Comparison of ENCODE assay signal across 32 cellular contexts in the genomic region with DNA sequence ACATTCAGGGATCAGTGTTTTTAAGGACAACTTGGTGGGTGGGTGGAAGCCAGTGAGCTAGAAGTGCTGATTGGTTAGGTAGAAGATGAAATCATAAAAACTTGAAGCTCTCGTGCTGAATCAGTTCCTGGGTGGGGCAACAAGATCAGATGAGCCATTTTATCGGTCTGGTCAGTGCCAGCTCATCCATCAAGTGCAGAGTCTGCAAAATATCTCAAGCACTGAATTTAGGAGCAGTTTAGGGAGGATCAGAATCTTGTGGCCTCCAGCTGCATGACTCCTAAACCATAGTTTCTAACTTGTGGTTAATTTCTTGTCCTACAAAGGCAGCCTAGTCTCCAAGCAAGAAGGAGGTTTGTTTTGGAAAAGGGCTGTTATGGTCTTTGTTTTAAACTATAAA.
DNase-seq lines count a peak whose midpoint lies in the region; ATAC-seq, FAIRE-seq and TF ChIP-seq lines count a peak whose summit lies in the region.
"Had no signal": no experiment of that assay in that cellular context is flagged by ENCODE, and none has a peak within 500 bp of the region (broad histone marks: within the 10 kb centered on the region; RNA-seq: fewer than 3 reads in every experiment).

No MANE protein-coding gene starts in this region.

- H3K4me1 ChIP-seq in breast epithelium (no peaks in the 10 kb centered on the region), astrocyte (ENCODE audit: insufficient read depth, low read length) (no peaks in the 10 kb centered on the region), A673 (ENCODE audit: insufficient read depth, low read length, poor library complexity, severe bottlenecking) (no peaks in the 10 kb centered on the region)
- H3K4me1 ChIP-seq: gastrocnemius medialis, right lobe of liver, vagina had no signal

- H3K36me3 Mint-ChIP-seq in MCF 10A (ENCODE audit: insufficient read depth, unreplicated experiment), result no peaks in the 10 kb centered on the region
- H3K36me3 Mint-ChIP-seq in astrocyte (ENCODE audit: low read depth, unreplicated experiment), result peaks cover 4% of the 10 kb centered on the region
- H3K36me3 Mint-ChIP-seq in activated CD8-positive, alpha-beta T cell treated with anti-CD3 and anti-CD28 coated beads for 36 hours (ENCODE audit: low read depth), result no peaks in the 10 kb centered on the region
- H3K36me3 Mint-ChIP-seq: immature natural killer cell; naive B cell; stimulated activated naive B cell treated with anti-CD40 and anti-IgM and Interleukin-4, amounts not matched to agents 10 μg/mL and 1 μg/mL and 100 μg/mL, for 72 hours had no signal

- POLR2A ChIA-PET in MCF 10A (lab: Yijun Ruan, JAX) (interaction anchor here (0.6 kb wide), 1 partner anchor 710 kb away, joined by 4 read pairs; no protein-coding TSS in a partner anchor), A673 (lab: Charles Lee; ENCODE audit: low non-redundant PET) (no interaction called here)
- POLR2A ChIA-PET in activated CD8-positive, alpha-beta T cell treated with anti-CD3 and anti-CD28 coated beads for 36 hours (lab: Charles Lee), result no interaction called here

- BruUV-seq in MCF 10A (replicated peaks; lab: Mats Ljungman, UMichigan) (no TSS peak), A673 (replicated peaks; lab: Mats Ljungman, UMichigan) (no TSS peak)

- H3K27me3 ChIP-seq in breast epithelium (no peaks in the 10 kb centered on the region), astrocyte (ENCODE audit: insufficient read depth, low read length) (no peaks in the 10 kb centered on the region), A673 (replicated peaks; ENCODE audit: insufficient read depth, low read depth, low read length, poor library complexity) (no peaks in the 10 kb centered on the region)
- H3K27me3 ChIP-seq: gastrocnemius medialis, hepatocyte, right lobe of liver, vagina had no signal

- H3K27ac Mint-ChIP-seq in MCF 10A (ENCODE audit: low read depth, unreplicated experiment) (no peak overlapping the region), astrocyte (ENCODE audit: unreplicated experiment) (peak overlapping the region; percentile 23)
- no peak overlapping the region for H3K27ac Mint-ChIP-seq in activated CD8-positive, alpha-beta T cell treated with anti-CD3 and anti-CD28 coated beads for 36 hours
- H3K27ac Mint-ChIP-seq: activated naive CD8-positive, alpha-beta T cell treated with anti-CD3 and anti-CD28 coated beads, Interleukin-2, amount 50 U/mL, for 24 hours; activated T-cell treated with anti-CD3 and anti-CD28 coated beads, Interleukin-2, amount 50 U/mL, for 24 hours; CD4-positive, alpha-beta T cell; immature natural killer cell; naive B cell; progenitor cell of endocrine pancreas; stimulated activated naive B cell treated with anti-CD40 and anti-IgM and Interleukin-4, amounts not matched to agents 10 μg/mL and 1 μg/mL and 100 μg/mL, for 72 hours had no signal

- no peak for TF ChIP-seq POLR2A in breast epithelium (IDR thresholded peaks at IDR 0.05)

- no peak overlapping the region for H3K4me3 Mint-ChIP-seq in MCF 10A (ENCODE audit: unreplicated experiment)
- H3K4me3 Mint-ChIP-seq in astrocyte (ENCODE audit: unreplicated experiment), result no peak overlapping the region
- no peak overlapping the region for H3K4me3 Mint-ChIP-seq in activated CD8-positive, alpha-beta T cell treated with anti-CD3 and anti-CD28 coated beads for 36 hours
- H3K4me3 Mint-ChIP-seq: activated naive CD8-positive, alpha-beta T cell treated with anti-CD3 and anti-CD28 coated beads, Interleukin-2, amount 50 U/mL, for 24 hours; activated T-cell treated with anti-CD3 and anti-CD28 coated beads, Interleukin-2, amount 50 U/mL, for 24 hours; CD4-positive, alpha-beta T cell; immature natural killer cell; naive B cell; stimulated activated naive B cell treated with anti-CD40 and anti-IgM and Interleukin-4, amounts not matched to agents 10 μg/mL and 1 μg/mL and 100 μg/mL, for 72 hours had no signal

- no peaks in the 10 kb centered on the region for H4K20me1 ChIP-seq in astrocyte (ENCODE audit: insufficient read depth, low read length)

- TF ChIP-seq CTCF in MCF 10A (IDR thresholded peaks at IDR 0.05; ENCODE audit: unreplicated experiment) (no peak), breast epithelium (IDR thresholded peaks at IDR 0.05) (no peak), astrocyte (IDR thresholded peaks at IDR 0.05; ENCODE audit: insufficient read depth, low read depth, low read length) (no peak), fibroblast of villous mesenchyme (IDR thresholded peaks at IDR 0.05; ENCODE audit: insufficient read depth, low read depth, low read length) (no peak), A673 (conservative IDR thresholded peaks at IDR 0.05; ENCODE audit: low read depth, low read length) (no peak)
- no peak for TF ChIP-seq CTCF in activated CD8-positive, alpha-beta T cell treated with anti-CD3 and anti-CD28 coated beads for 36 hours (IDR thresholded peaks at IDR 0.05)

- no peak overlapping the region for H3K4me2 ChIP-seq in astrocyte (ENCODE audit: low read length)
- H3K4me2 ChIP-seq: hepatocyte had no signal

- H2AFZ ChIP-seq in astrocyte (ENCODE audit: low read depth, low read length), result no peak overlapping the region
- H2AFZ ChIP-seq: hepatocyte had no signal

- H3K27ac ChIP-seq in breast epithelium, result no peak overlapping the region
- no peak overlapping the region for H3K27ac ChIP-seq in astrocyte (ENCODE audit: low read depth, low read length)
- no peak overlapping the region for H3K27ac ChIP-seq in A673 (ENCODE audit: low read depth, low read length, poor library complexity, severe bottlenecking)
- H3K27ac ChIP-seq: 22Rv1, gastrocnemius medialis, hepatocyte, right lobe of liver, vagina, VCaP had no signal

- H3K9me3 ChIP-seq in breast epithelium, result no peaks in the 10 kb centered on the region
- no peaks in the 10 kb centered on the region for H3K9me3 ChIP-seq in astrocyte (ENCODE audit: insufficient read depth, low read depth, low read length)
- no peaks in the 10 kb centered on the region for H3K9me3 ChIP-seq in A673 (ENCODE audit: low read depth, low read length, poor library complexity, severe bottlenecking)
- H3K9me3 ChIP-seq: gastrocnemius medialis, right lobe of liver, vagina had no signal

- no peak overlapping the region for H3K4me3 ChIP-seq in breast epithelium
- H3K4me3 ChIP-seq in astrocyte (ENCODE audit: insufficient read depth, low read depth, low read length), result no peak overlapping the region
- H3K4me3 ChIP-seq in fibroblast of villous mesenchyme (ENCODE audit: low read depth, low read length), result no peak overlapping the region
- no peak overlapping the region for H3K4me3 ChIP-seq in A673 (ENCODE audit: low read depth, low read length, poor library complexity, severe bottlenecking)
- H3K4me3 ChIP-seq: gastrocnemius medialis, hepatocyte, right lobe of liver, vagina had no signal

- no peaks in the 10 kb centered on the region for H3K79me2 ChIP-seq in astrocyte (ENCODE audit: insufficient read depth, low read length)
- H3K79me2 ChIP-seq: hepatocyte had no signal

- CTCF ChIA-PET in MCF 10A (lab: Yijun Ruan, JAX), result interaction anchor here (0.6 to 1.3 kb wide), 2 partner anchors 35 to 287 kb away, joined by 3 to 5 read pairs; no protein-coding TSS in a partner anchor
- CTCF ChIA-PET in A673 (lab: Charles Lee), result no interaction called here
- CTCF ChIA-PET in activated CD8-positive, alpha-beta T cell treated with anti-CD3 and anti-CD28 coated beads for 36 hours (lab: Charles Lee), result no interaction called here

- H3K4me1 Mint-ChIP-seq in MCF 10A (ENCODE audit: insufficient read depth, unreplicated experiment) (no peaks in the 10 kb centered on the region), astrocyte (ENCODE audit: low read depth, unreplicated experiment) (peaks cover 4% of the 10 kb centered on the region)
- H3K4me1 Mint-ChIP-seq in activated CD8-positive, alpha-beta T cell treated with anti-CD3 and anti-CD28 coated beads for 36 hours (ENCODE audit: low read depth), result no peaks in the 10 kb centered on the region
- H3K4me1 Mint-ChIP-seq: activated naive CD8-positive, alpha-beta T cell treated with anti-CD3 and anti-CD28 coated beads, Interleukin-2, amount 50 U/mL, for 24 hours; immature natural killer cell; naive B cell; stimulated activated naive B cell treated with anti-CD40 and anti-IgM and Interleukin-4, amounts not matched to agents 10 μg/mL and 1 μg/mL and 100 μg/mL, for 72 hours had no signal

- intact Hi-C loops in MCF 10A (cut with micrococcal nuclease) (no loop called here), breast epithelium (cut with DNase I; ENCODE audit: low total_unique reads) (no loop called here), A673 (cut with micrococcal nuclease; ENCODE audit: unreplicated experiment) (no loop called here)
- intact Hi-C loops in activated CD8-positive, alpha-beta T cell treated with anti-CD3 and anti-CD28 coated beads for 36 hours (cut with micrococcal nuclease), result no loop called here

- H3K9ac ChIP-seq in astrocyte (ENCODE audit: low read length), result no peak overlapping the region

- H3K36me3 ChIP-seq in breast epithelium (no peaks in the 10 kb centered on the region), astrocyte (ENCODE audit: insufficient read depth, low read length) (no peaks in the 10 kb centered on the region), A673 (ENCODE audit: insufficient read depth, low read length, poor library complexity, severe bottlenecking) (no peaks in the 10 kb centered on the region)
- H3K36me3 ChIP-seq: gastrocnemius medialis, right lobe of liver, vagina had no signal

- no peak for ATAC-seq in activated CD8-positive, alpha-beta T cell treated with anti-CD3 and anti-CD28 coated beads for 36 hours
- ATAC-seq: activated naive CD8-positive, alpha-beta T cell treated with anti-CD3 and anti-CD28 coated beads, Interleukin-2, amount 50 U/mL, for 24 hours; gastrocnemius medialis; right lobe of liver; stimulated activated naive B cell treated with anti-CD40 and anti-IgM and Interleukin-4, amounts not matched to agents 10 μg/mL and 1 μg/mL and 100 μg/mL, for 72 hours had no signal

- no peak for FAIRE-seq in astrocyte (lab: Jason Lieb, UNC)
- FAIRE-seq: endothelial cell of umbilical vein had no signal

- H3K9me3 Mint-ChIP-seq in MCF 10A (ENCODE audit: unreplicated experiment) (peaks cover 8% of the 10 kb centered on the region), astrocyte (ENCODE audit: unreplicated experiment) (peaks cover 2% of the 10 kb centered on the region)
- H3K9me3 Mint-ChIP-seq in activated CD8-positive, alpha-beta T cell treated with anti-CD3 and anti-CD28 coated beads for 36 hours, result no peaks in the 10 kb centered on the region
- H3K9me3 Mint-ChIP-seq: activated naive CD8-positive, alpha-beta T cell treated with anti-CD3 and anti-CD28 coated beads, Interleukin-2, amount 50 U/mL, for 24 hours had no signal

- no peaks in the 10 kb centered on the region for H3K27me3 Mint-ChIP-seq in MCF 10A (ENCODE audit: insufficient read depth, unreplicated experiment)
- H3K27me3 Mint-ChIP-seq in astrocyte (ENCODE audit: low read depth, unreplicated experiment), result no peaks in the 10 kb centered on the region
- H3K27me3 Mint-ChIP-seq in activated CD8-positive, alpha-beta T cell treated with anti-CD3 and anti-CD28 coated beads for 36 hours, result peaks cover 1% of the 10 kb centered on the region
- H3K27me3 Mint-ChIP-seq: activated naive CD8-positive, alpha-beta T cell treated with anti-CD3 and anti-CD28 coated beads, Interleukin-2, amount 50 U/mL, for 24 hours; activated T-cell treated with anti-CD3 and anti-CD28 coated beads, Interleukin-2, amount 50 U/mL, for 24 hours; CD4-positive, alpha-beta T cell; naive B cell; progenitor cell of endocrine pancreas; stimulated activated naive B cell treated with anti-CD40 and anti-IgM and Interleukin-4, amounts not matched to agents 10 μg/mL and 1 μg/mL and 100 μg/mL, for 72 hours had no signal

- DNase-seq in MCF 10A (ENCODE audit: unreplicated experiment), result peak; percentile 18
- no peak for DNase-seq in breast epithelium (ENCODE audit: low spot score in 2 of 2)
- DNase-seq in astrocyte (ENCODE audit: low read depth), result peak; percentile 0
- DNase-seq in fibroblast of villous mesenchyme (ENCODE audit: low read depth), result peak; percentile 70
- no peak for DNase-seq in C1 segment of cervical spinal cord (lab: John Stamatoyannopoulos, UW)
- DNase-seq in A673 (ENCODE audit: low spot score), result no peak
- no peak for DNase-seq in COR-L47 (lab: John Stamatoyannopoulos, UW)
- no peak for DNase-seq in activated CD8-positive, alpha-beta T cell treated with anti-CD3 and anti-CD28 coated beads for 36 hours
- DNase-seq: activated CD4-positive, alpha-beta T cell treated with anti-CD3 and anti-CD28 coated beads for 4 hours; activated gamma-delta T cell treated with Interleukin-2 at 50 U/mL for 16 hours; activated naive CD8-positive, alpha-beta T cell treated with anti-CD3 and anti-CD28 coated beads, Interleukin-2, amount 50 U/mL, for 24 hours; activated T-cell treated with anti-CD3 and anti-CD28 coated beads, Interleukin-2, amount 50 U/mL, for 24 hours; CD4-positive, alpha-beta T cell; gastrocnemius medialis; GOT3; immature natural killer cell; KG1; MV-4-11; naive B cell; NCI-H146; NCI-H446; NCI-H82; right lobe of liver; Right ventricle myocardium superior; stimulated activated CD4-positive, alpha-beta T cell treated with anti-CD3 and anti-CD28 coated beads, Interleukin-4, amount 100 ng/mL, for 4 hours; stimulated activated naive B cell treated with anti-CD40 and anti-IgM and Interleukin-4, amounts not matched to agents 10 μg/mL and 1 μg/mL and 100 μg/mL, for 72 hours had no signal

Comparison
In these comparisons a context has a peak if more than half of its experiments do, and no peak if none do; other contexts are left out.
1. DNase-seq: peak in MCF 10A (single experiment), astrocyte (single experiment) and fibroblast of villous mesenchyme (single experiment); none in breast epithelium (0 of 2), C1 segment of cervical spinal cord (0 of 14), A673 (single experiment), COR-L47 (single experiment) and activated CD8-positive, alpha-beta T cell treated with anti-CD3 and anti-CD28 coated beads for 36 hours (single experiment).